Comparison of ENCODE assay signal across 17 cellular contexts in the genomic region with DNA sequence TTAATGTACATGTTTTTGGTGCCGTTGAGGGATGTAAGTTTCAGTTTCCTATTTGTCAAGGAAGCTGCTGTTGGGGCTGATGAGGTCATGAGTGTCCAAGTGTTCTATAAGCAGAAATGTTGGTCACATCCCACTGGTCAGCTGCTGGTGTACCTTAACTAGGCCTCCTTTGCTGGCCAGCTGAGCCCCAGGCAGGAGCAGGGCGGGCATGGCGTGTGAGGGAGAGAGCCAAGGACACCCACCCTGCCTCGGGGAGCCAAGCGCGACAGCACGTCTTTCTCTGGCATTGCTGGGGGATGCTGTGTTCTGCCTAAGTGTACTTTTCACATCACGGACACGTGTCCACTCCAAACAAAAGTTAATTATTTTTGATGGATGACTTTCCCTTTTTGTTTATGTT.
"Had no signal": no experiment of that assay in that cellular context is flagged by ENCODE, and none has a peak within 500 bp of the region (broad histone marks: within the 10 kb centered on the region; RNA-seq: fewer than 3 reads in every experiment).

No MANE protein-coding gene starts in this region.

- H3K27ac Mint-ChIP-seq: activated CD4-positive, alpha-beta T cell treated with anti-CD3 and anti-CD28 coated beads, Interleukin-2, amount 10 ng/mL, durations not matched to agents 24 days and 14 days; activated naive CD4-positive, alpha-beta T cell treated with anti-CD3 and anti-CD28 coated beads, Interleukin-2, amount 50 U/mL, for 24 hours; naive thymus-derived CD4-positive, alpha-beta T cell; T-cell had no signal

- H3K4me1 Mint-ChIP-seq: activated CD4-positive, alpha-beta T cell treated with anti-CD3 and anti-CD28 coated beads, Interleukin-2, amount 10 ng/mL, durations not matched to agents 24 days and 14 days; activated naive CD4-positive, alpha-beta T cell treated with anti-CD3 and anti-CD28 coated beads, Interleukin-2, amount 50 U/mL, for 24 hours; naive thymus-derived CD4-positive, alpha-beta T cell; T-cell had no signal

- H3K27me3 ChIP-seq: adrenal gland, esophagus squamous epithelium, hepatocyte, ovary had no signal

- H3K9ac ChIP-seq: SK-N-SH had no signal

- H3K36me3 ChIP-seq: adrenal gland, ovary had no signal

- H3K4me1 ChIP-seq: adrenal gland, esophagus squamous epithelium had no signal

- H3K27me3 Mint-ChIP-seq: activated CD4-positive, alpha-beta T cell treated with anti-CD3 and anti-CD28 coated beads, Interleukin-2, amount 10 ng/mL, durations not matched to agents 24 days and 14 days; activated naive CD4-positive, alpha-beta T cell treated with anti-CD3 and anti-CD28 coated beads, Interleukin-2, amount 50 U/mL, for 24 hours; naive thymus-derived CD4-positive, alpha-beta T cell; T-cell had no signal

- H3K9me3 Mint-ChIP-seq: activated CD4-positive, alpha-beta T cell treated with anti-CD3 and anti-CD28 coated beads, Interleukin-2, amount 10 ng/mL, durations not matched to agents 24 days and 14 days; activated naive CD4-positive, alpha-beta T cell treated with anti-CD3 and anti-CD28 coated beads, Interleukin-2, amount 50 U/mL, for 24 hours; naive thymus-derived CD4-positive, alpha-beta T cell; T-cell had no signal

- DNase-seq: activated CD4-positive, alpha-beta T cell treated with anti-CD3 and anti-CD28 coated beads, Interleukin-2, amount 10 ng/mL, durations not matched to agents 24 days and 14 days; activated CD4-positive, CD25-positive, alpha-beta regulatory T cell; activated gamma-delta T cell; cerebellar nuclear complex; cortex of kidney; effector CD4-positive, alpha-beta T cell; esophagus squamous epithelium; left ventricle myocardium superior; mesendoderm; naive thymus-derived CD4-positive, alpha-beta T cell; ovary; SK-N-SH; stimulated activated naive CD4-positive, alpha-beta T cell; T-cell had no signal

- H3K9me3 ChIP-seq: adrenal gland, esophagus squamous epithelium, ovary, SK-N-SH had no signal

- H3K4me3 Mint-ChIP-seq: activated CD4-positive, alpha-beta T cell treated with anti-CD3 and anti-CD28 coated beads, Interleukin-2, amount 10 ng/mL, durations not matched to agents 24 days and 14 days; activated naive CD4-positive, alpha-beta T cell treated with anti-CD3 and anti-CD28 coated beads, Interleukin-2, amount 50 U/mL, for 24 hours; naive thymus-derived CD4-positive, alpha-beta T cell; T-cell had no signal

- H3K4me3 ChIP-seq: adrenal gland, esophagus squamous epithelium, hepatocyte, ovary had no signal

- ATAC-seq: left ventricle myocardium superior; naive thymus-derived CD4-positive, alpha-beta T cell; T-cell had no signal

- H3K27ac ChIP-seq: adrenal gland, esophagus squamous epithelium, hepatocyte, ovary had no signal
